ENCODE assay signal across 11 cellular contexts in genomic region chr7:108413782-108414492, GRCh38. TPM values are rescaled to one million over a fixed set of nuclear protein-coding genes. Genes with fewer than 3 reads are reported as not detected.
DNase-seq lines count a peak whose midpoint lies in the region; ATAC-seq, FAIRE-seq and TF ChIP-seq lines count a peak whose summit lies in the region.
"Had no signal": no experiment of that assay in that cellular context is flagged by ENCODE, and none has a peak within 500 bp of the region (broad histone marks: within the 10 kb centered on the region; RNA-seq: fewer than 3 reads in every experiment).

No MANE protein-coding gene starts in this region.

- H4K20me1 ChIP-seq in HCT116 (ENCODE audit: insufficient read depth), result no peaks in the 10 kb centered on the region

- peak; percentile 81 for FAIRE-seq in RCC 7860 (lab: Jason Lieb, UNC)

- ATAC-seq in HCT116 (peak; percentile 27; the same call in 1 of the 2 replicates), esophagus mucosa (peak; percentile 68), HG03571 (IDR thresholded peaks at IDR 0.05; ENCODE audit: unreplicated experiment) (no peak)
- ATAC-seq: psoas muscle had no signal

- H3K27me3 ChIP-seq in HCT116 (ENCODE audit: insufficient read depth, low read length), result no peaks in the 10 kb centered on the region
- H3K27me3 ChIP-seq: cardiac muscle cell had no signal

- no peak for TF ChIP-seq POLR2A in HCT116 (IDR thresholded peaks at IDR 0.05; ENCODE audit: borderline replicate concordance, extremely low read depth, insufficient read depth, insufficient read length)

- no peak overlapping the region for H3K27ac ChIP-seq in HCT116 (ENCODE audit: low read depth, low read length)
- H3K27ac ChIP-seq: cardiac muscle cell, psoas muscle had no signal

- H2AFZ ChIP-seq in HCT116 (ENCODE audit: low read depth, low read length, poor library complexity, severe bottlenecking), result no peak overlapping the region

- intact Hi-C loops in HCT116 (cut with micrococcal nuclease), result no loop called here

- no peak for DNase-seq in HCT116 (ENCODE audit: low read depth, low spot score)
- peak; percentile 90 for DNase-seq in RCC 7860 (ENCODE audit: low spot score)
- peak; percentile 33 for DNase-seq in skeletal muscle cell (ENCODE audit: low read depth)
- DNase-seq in activated CD8-positive, alpha-beta memory T cell treated with anti-CD3 and anti-CD28 coated beads, Interleukin-2, amount 50 U/mL, for 4 hours, result no peak
- DNase-seq in activated CD4-positive, alpha-beta T cell treated with anti-CD3 and anti-CD28 coated beads for 1 hour, result no peak
- DNase-seq: activated CD4-positive, alpha-beta T cell treated with anti-CD3 and anti-CD28 coated beads for 4 hours; MM.1S; psoas muscle had no signal

- CTCF ChIA-PET in HCT116 (lab: Charles Lee), result no interaction called here

- H3K9ac ChIP-seq in HCT116 (ENCODE audit: low read length), result no peak overlapping the region

- BruUV-seq in HCT116 (replicated peaks; lab: Mats Ljungman, UMichigan), result no TSS peak

- RAD21 ChIA-PET in HCT116 (lab: Charles Lee; ENCODE audit: low non-redundant PET in 1 of 2, low total read pairs in 2 of 2, uncharacterized antibody in 2 of 2, unreplicated experiment in 2 of 2), result no interaction called here

- H3K9me3 ChIP-seq in HCT116 (ENCODE audit: control insufficient read depth in 1 of 2, insufficient read depth in 1 of 2, low read depth in 1 of 2, low read length in 2 of 2), result no peaks in the 10 kb centered on the region
- H3K9me3 ChIP-seq: psoas muscle had no signal

- no peak for TF ChIP-seq RAD21 in HCT116 (IDR thresholded peaks at IDR 0.05; ENCODE audit: low read depth)

- 0 out of 4 replicates have a peak, but pooled peaks cover 0 to 4% of the 10 kb centered on the region in 2 experiments for H3K4me1 ChIP-seq in HCT116 (ENCODE audit: control insufficient read depth in 1 of 2, insufficient read depth in 2 of 2, low read length in 2 of 2)
- H3K4me1 ChIP-seq: psoas muscle had no signal

- H3K4me3 ChIP-seq in HCT116 (replicated peaks in 1 of 2; ENCODE audit: low read depth in 1 of 2, low read length in 2 of 2) (no peak overlapping the region), skeletal muscle cell (ENCODE audit: low read depth, low read length) (no peak overlapping the region)
- H3K4me3 ChIP-seq: cardiac muscle cell, psoas muscle had no signal

- H3K9me2 ChIP-seq in HCT116 (ENCODE audit: insufficient read depth), result no peaks in the 10 kb centered on the region; the same call in 1 of the 2 replicates

- TF ChIP-seq CTCF in HCT116 (IDR thresholded peaks at IDR 0.05 in 2 of 3, conservative IDR thresholded peaks at IDR 0.05 in 1 of 3; ENCODE audit: borderline replicate concordance in 1 of 3, insufficient read depth in 1 of 3, low read depth in 2 of 3, low read length in 2 of 3), result no peak

- H3K79me2 ChIP-seq in HCT116 (ENCODE audit: insufficient read depth, low read length), result no peaks in the 10 kb centered on the region

- POLR2A ChIA-PET in HCT116 (lab: Charles Lee), result no interaction called here

- H3K36me3 ChIP-seq in HCT116 (ENCODE audit: control insufficient read depth in 1 of 2, insufficient read depth in 2 of 2, low read length in 2 of 2), result no peaks in the 10 kb centered on the region
- H3K36me3 ChIP-seq: cardiac muscle cell had no signal

- no peak overlapping the region for H3K4me2 ChIP-seq in HCT116 (ENCODE audit: low read length)

TF ChIP-seq in HCT116, 20 proteins besides CTCF, POLR2A, EP300 and RAD21:
- TF ChIP-seq REST (IDR thresholded peaks at IDR 0.05; ENCODE audit: low read depth) (no peak), ZFX (IDR thresholded peaks at IDR 0.05) (no peak), SP1 (IDR thresholded peaks at IDR 0.05; ENCODE audit: low read depth) (no peak), SIN3A (IDR thresholded peaks at IDR 0.05; ENCODE audit: low read depth) (no peak), YY1 (IDR thresholded peaks at IDR 0.05; ENCODE audit: extremely low read depth, insufficient replicate concordance, low read depth, low read length) (no peak), MAX (IDR thresholded peaks at IDR 0.05) (no peak), SRF (IDR thresholded peaks at IDR 0.05; ENCODE audit: low read depth) (no peak), POLR2AphosphoS5 (IDR thresholded peaks at IDR 0.05; ENCODE audit: low read depth, low read length) (no peak), ELF1 (IDR thresholded peaks at IDR 0.05; ENCODE audit: borderline replicate concordance, low read depth) (no peak), ATF3 (IDR thresholded peaks at IDR 0.05) (no peak)

RNA-seq across cellular contexts. Expression of gene NRCAM, which starts 42.3 kb away (rescaled TPM):
- total RNA-seq in HCT116 (2021; ENCODE audit: unreplicated experiment) (0.15 TPM), esophagus mucosa (10.9 TPM)
- 0.03 and 0.04 TPM in 2 replicates for polyA plus RNA-seq in HCT116 (2012)

Comparison
In these comparisons a context has a peak if more than half of its experiments do, and no peak if none do; other contexts are left out.
1. DNase-seq: peak in RCC 7860 (single experiment) and skeletal muscle cell (single experiment); none in HCT116 (single experiment), activated CD8-positive, alpha-beta memory T cell treated with anti-CD3 and anti-CD28 coated beads, Interleukin-2, amount 50 U/mL, for 4 hours (single experiment) and activated CD4-positive, alpha-beta T cell treated with anti-CD3 and anti-CD28 coated beads for 1 hour (single experiment).
2. RNA of gene NRCAM, which starts 42.3 kb away (total RNA-seq): 10.9 TPM in esophagus mucosa (single experiment); 0.15 TPM in HCT116 (single experiment); every median in the first group is over 10 times any median in the second.